ENCODE assay signal across 11 cellular contexts in genomic region chr2:191171708-191172355, GRCh38. TPM values are rescaled to one million over a fixed set of nuclear protein-coding genes. Genes with fewer than 3 reads are reported as not detected.
DNase-seq lines count a peak whose midpoint lies in the region; ATAC-seq lines count a peak whose summit lies in the region.
"Had no signal": no experiment of that assay in that cellular context is flagged by ENCODE, and none has a peak within 500 bp of the region (broad histone marks: within the 10 kb centered on the region; RNA-seq: fewer than 3 reads in every experiment).

No MANE protein-coding gene starts in this region.

- intact Hi-C loops in left ventricle myocardium superior (cut with micrococcal nuclease) = no loop called here
- intact Hi-C loops in Right ventricle myocardium inferior (cut with DNase I) = no loop called here
- intact Hi-C loops in naive thymus-derived CD4-positive, alpha-beta T cell (cut with micrococcal nuclease) = loop anchor here in 1 of 2 donors (2.0 kb wide), 1 partner anchor 17 kb away; no protein-coding TSS in a partner anchor

- peaks cover 1% of the 10 kb centered on the region for H3K36me3 Mint-ChIP-seq in activated naive CD8-positive, alpha-beta T cell treated with anti-CD3 and anti-CD28 coated beads, Interleukin-2, amount 50 U/mL, for 24 hours (ENCODE audit: low read depth)
- H3K36me3 Mint-ChIP-seq in naive thymus-derived CD4-positive, alpha-beta T cell = peaks cover 0 to 2% (median 0%) of the 10 kb centered on the region in 5 donors

- H3K4me1 Mint-ChIP-seq in activated naive CD8-positive, alpha-beta T cell treated with anti-CD3 and anti-CD28 coated beads, Interleukin-2, amount 50 U/mL, for 24 hours = peaks cover 80% of the 10 kb centered on the region
- peaks cover 0 to 52% (median 38%) of the 10 kb centered on the region in 7 donors for H3K4me1 Mint-ChIP-seq in naive thymus-derived CD4-positive, alpha-beta T cell

- peak overlapping the region; percentile 92 for H3K27ac Mint-ChIP-seq in activated naive CD8-positive, alpha-beta T cell treated with anti-CD3 and anti-CD28 coated beads, Interleukin-2, amount 50 U/mL, for 24 hours
- no peak overlapping the region for H3K27ac Mint-ChIP-seq in naive thymus-derived CD4-positive, alpha-beta T cell
- H3K27ac Mint-ChIP-seq: activated CD4-positive, alpha-beta T cell treated with anti-CD3 and anti-CD28 coated beads, Interleukin-2, amount 10 ng/mL, durations not matched to agents 7 days and 5 days had no signal

- no peaks in the 10 kb centered on the region for H3K9me3 ChIP-seq in thymus (ENCODE audit: control insufficient read depth)
- no peaks in the 10 kb centered on the region for H3K9me3 ChIP-seq in naive thymus-derived CD4-positive, alpha-beta T cell (ENCODE audit: control insufficient read depth in 2 of 3, low read length in 3 of 3)

- no peak overlapping the region for H3K4me3 ChIP-seq in thymus (ENCODE audit: low read length)
- H3K4me3 ChIP-seq in naive thymus-derived CD4-positive, alpha-beta T cell (ENCODE audit: low read length) = no peak overlapping the region

- no peaks in the 10 kb centered on the region for H3K27me3 Mint-ChIP-seq in activated naive CD8-positive, alpha-beta T cell treated with anti-CD3 and anti-CD28 coated beads, Interleukin-2, amount 50 U/mL, for 24 hours
- H3K27me3 Mint-ChIP-seq in naive thymus-derived CD4-positive, alpha-beta T cell = peaks cover 0 to 4% (median 0%) of the 10 kb centered on the region in 5 donors
- H3K27me3 Mint-ChIP-seq: activated CD4-positive, alpha-beta T cell treated with anti-CD3 and anti-CD28 coated beads, Interleukin-2, amount 10 ng/mL, durations not matched to agents 7 days and 5 days had no signal

- WGBS in thymus = 98% methylated on average over 2 of the region's 2 CpGs

- CTCF ChIA-PET in naive thymus-derived CD4-positive, alpha-beta T cell (lab: Charles Lee) = interaction anchor here (0.9 to 1.6 kb wide), 3 partner anchors 120 to 991 kb away, joined by 3 read pairs; no protein-coding TSS in a partner anchor

- peak overlapping the region; percentile 8 for H3K27ac ChIP-seq in thymus (ENCODE audit: low read depth)
- no peak overlapping the region for H3K27ac ChIP-seq in naive thymus-derived CD4-positive, alpha-beta T cell (ENCODE audit: low read depth, low read length)

- ATAC-seq in left ventricle myocardium superior (peak; percentile 44), Right ventricle myocardium inferior (no peak)
- peak; percentile 44 for ATAC-seq in activated naive CD8-positive, alpha-beta T cell treated with anti-CD3 and anti-CD28 coated beads, Interleukin-2, amount 50 U/mL, for 24 hours
- no peak for ATAC-seq in naive thymus-derived CD4-positive, alpha-beta T cell

- H3K4me1 ChIP-seq in thymus (ENCODE audit: control insufficient read depth, insufficient read depth, low read length) = no peaks in the 10 kb centered on the region
- no peaks in the 10 kb centered on the region for H3K4me1 ChIP-seq in naive thymus-derived CD4-positive, alpha-beta T cell (ENCODE audit: control insufficient read depth in 2 of 2, insufficient read depth in 2 of 2, low read length in 2 of 2)

- no peaks in the 10 kb centered on the region for H3K9me3 Mint-ChIP-seq in activated naive CD8-positive, alpha-beta T cell treated with anti-CD3 and anti-CD28 coated beads, Interleukin-2, amount 50 U/mL, for 24 hours
- no peaks in the 10 kb centered on the region for H3K9me3 Mint-ChIP-seq in naive thymus-derived CD4-positive, alpha-beta T cell
- H3K9me3 Mint-ChIP-seq: activated CD4-positive, alpha-beta T cell treated with anti-CD3 and anti-CD28 coated beads, Interleukin-2, amount 10 ng/mL, durations not matched to agents 7 days and 5 days had no signal

- peak overlapping the region; percentile 34 for H3K4me3 Mint-ChIP-seq in activated naive CD8-positive, alpha-beta T cell treated with anti-CD3 and anti-CD28 coated beads, Interleukin-2, amount 50 U/mL, for 24 hours
- no peak overlapping the region for H3K4me3 Mint-ChIP-seq in naive thymus-derived CD4-positive, alpha-beta T cell
- H3K4me3 Mint-ChIP-seq: activated CD4-positive, alpha-beta T cell treated with anti-CD3 and anti-CD28 coated beads, Interleukin-2, amount 10 ng/mL, durations not matched to agents 7 days and 5 days had no signal

- DNase-seq in left ventricle myocardium superior (no peak), Right ventricle myocardium inferior (ENCODE audit: missing footprints) (no peak), iris pigment epithelial cell (ENCODE audit: low read depth) (peak; percentile 91), GM19240 (ENCODE audit: insufficient read length, low spot score) (no peak), globus pallidus (ENCODE audit: low spot score) (no peak)
- DNase-seq in activated naive CD8-positive, alpha-beta T cell treated with anti-CD3 and anti-CD28 coated beads, Interleukin-2, amount 50 U/mL, for 24 hours = no peak
- DNase-seq in naive thymus-derived CD4-positive, alpha-beta T cell = no peak
- DNase-seq: activated CD4-positive, alpha-beta T cell treated with anti-CD3 and anti-CD28 coated beads, Interleukin-2, amount 10 ng/mL, durations not matched to agents 7 days and 5 days; Calu3; NCI-H526 treated with DMSO at 0.1 percent for 48 hours had no signal

- no peaks in the 10 kb centered on the region for H3K27me3 ChIP-seq in thymus (ENCODE audit: control insufficient read depth, insufficient read depth)
- no peaks in the 10 kb centered on the region for H3K27me3 ChIP-seq in naive thymus-derived CD4-positive, alpha-beta T cell (ENCODE audit: control insufficient read depth in 2 of 2, insufficient read depth in 2 of 2, low read length in 2 of 2)

- H3K36me3 ChIP-seq in thymus (ENCODE audit: control insufficient read depth, insufficient read depth) = no peaks in the 10 kb centered on the region
- no peaks in the 10 kb centered on the region for H3K36me3 ChIP-seq in naive thymus-derived CD4-positive, alpha-beta T cell (ENCODE audit: control insufficient read depth in 2 of 3, insufficient read depth in 3 of 3, low read length in 3 of 3)

- POLR2A ChIA-PET in naive thymus-derived CD4-positive, alpha-beta T cell (lab: Charles Lee) = interaction anchor here (0.6 to 1.1 kb wide), 2 partner anchors 14 to 27 kb away, joined by 3 to 4 read pairs; no protein-coding TSS in a partner anchor

RNA-seq across cellular contexts. Expression of gene STAT4, which starts 21.0 kb away (rescaled TPM):
- total RNA-seq in left ventricle myocardium superior (0.57 TPM), Right ventricle myocardium inferior (0.76 TPM)
- polyA plus RNA-seq in thymus = 13.9 TPM
- 100 to 1,000 TPM; 106 to 132 (median 122) TPM for total RNA-seq in naive thymus-derived CD4-positive, alpha-beta T cell
- 10 to 100 TPM; 52.4 to 78.2 TPM for polyA plus RNA-seq in naive thymus-derived CD4-positive, alpha-beta T cell

Comparison
In these comparisons a context has a peak if more than half of its experiments do, and no peak if none do; other contexts are left out.
1. ATAC-seq: peak in left ventricle myocardium superior (single experiment) and activated naive CD8-positive, alpha-beta T cell treated with anti-CD3 and anti-CD28 coated beads, Interleukin-2, amount 50 U/mL, for 24 hours (single experiment); none in Right ventricle myocardium inferior (single experiment) and naive thymus-derived CD4-positive, alpha-beta T cell (single experiment).
2. RNA of gene STAT4, which starts 21.0 kb away (total RNA-seq): 106 to 132 TPM in naive thymus-derived CD4-positive, alpha-beta T cell; 0.76 TPM in Right ventricle myocardium inferior (single experiment) and 0.57 TPM in left ventricle myocardium superior (single experiment); every median in the first group is over 10 times any median in the second.